ENCODE assay signal across 1 cellular context in genomic region chrX:41180194-41180902, GRCh38.
TF ChIP-seq lines count a peak whose summit lies in the region.

No MANE protein-coding gene starts in this region.

TF ChIP-seq in HEK293, 187 proteins besides CTCF, POLR2A, EP300 and RAD21 (continued from another document):
- TF ChIP-seq PRDM6 (tag by site-specific recombination; IDR thresholded peaks at IDR 0.05) (0 out of 2 replicates have a peak, but pooled peaks have one; percentile 14), GLI4 (tag by site-specific recombination; IDR thresholded peaks at IDR 0.05) (no peak), ZBTB17 (tag by site-specific recombination; IDR thresholded peaks at IDR 0.05) (no peak), ZBTB8A (tag by site-specific recombination; IDR thresholded peaks at IDR 0.05) (no peak), ZNF175 (tag by site-specific recombination; IDR thresholded peaks at IDR 0.05) (no peak), MEIS1 (CRISPR knock-in tag; IDR thresholded peaks at IDR 0.05; ENCODE audit: borderline replicate concordance) (no peak), HOXC10 (CRISPR knock-in tag; IDR thresholded peaks at IDR 0.05) (no peak), BCL6B (tag by site-specific recombination; IDR thresholded peaks at IDR 0.05) (no peak), FEZF1 (tag by site-specific recombination; IDR thresholded peaks at IDR 0.05) (no peak), PRDM2 (tag by site-specific recombination; IDR thresholded peaks at IDR 0.05; ENCODE audit: borderline replicate concordance) (no peak)
TF ChIP-seq in HEK293: peak in this region for 5.
